8 cellular contexts compared by ENCODE assay signal in the genomic region with DNA sequence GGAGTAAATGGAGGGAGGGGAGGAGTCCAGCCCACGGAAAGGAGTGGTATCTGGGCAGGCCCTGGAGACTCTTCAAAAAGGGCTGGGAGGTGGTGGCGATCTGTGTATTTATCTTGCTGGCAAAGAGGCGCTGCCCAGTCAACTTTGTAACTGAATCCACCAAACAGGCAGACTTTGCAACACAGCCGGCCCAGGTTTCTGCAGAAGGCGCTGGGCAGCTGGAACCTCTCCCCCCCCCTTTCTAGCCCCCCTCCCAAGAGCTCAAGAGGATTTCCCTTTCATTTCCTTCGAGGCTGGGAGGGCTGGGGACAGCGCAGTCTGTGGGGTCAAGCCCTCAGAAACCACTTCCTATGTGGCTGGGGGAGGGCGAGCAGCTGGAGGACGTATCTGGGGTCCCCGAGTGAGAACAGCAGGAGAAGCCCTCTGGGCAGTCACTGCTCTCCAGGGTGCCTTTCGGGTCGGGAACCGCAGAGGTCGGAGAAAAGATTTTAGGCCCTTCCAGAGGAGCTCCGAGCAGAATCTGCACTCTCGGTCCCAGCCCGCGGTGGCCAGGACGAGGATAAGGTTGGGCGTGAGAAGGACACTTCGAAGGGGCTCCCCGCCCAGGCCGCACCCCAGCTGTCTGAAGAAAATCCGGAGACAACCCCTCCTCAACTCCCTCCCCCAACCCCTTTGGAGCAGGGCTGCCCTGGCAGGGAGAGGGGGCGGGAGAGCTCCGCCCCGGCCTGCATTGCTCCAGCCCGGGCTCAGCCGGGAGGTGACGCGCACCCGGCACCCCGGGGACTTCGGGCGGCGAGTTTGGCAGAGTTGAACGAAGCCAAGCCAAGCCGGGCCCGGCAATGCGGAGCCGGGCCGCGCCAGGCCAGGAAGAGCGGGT. TPM values are rescaled to one million over a fixed set of nuclear protein-coding genes. Genes with fewer than 3 reads are reported as not detected.
DNase-seq lines count a peak whose midpoint lies in the region; TF ChIP-seq lines count a peak whose summit lies in the region.

No MANE protein-coding gene starts in this region.

- H3K79me2 ChIP-seq in MM.1S (ENCODE audit: low read length): no peaks in the 10 kb centered on the region

- DNase-seq in GF-D8 (lab: John Stamatoyannopoulos, UW): peak; percentile 45
- peak; percentile 94 for DNase-seq in H7
- DNase-seq in MM.1S: peak; percentile 56
- peak; percentile 24 for DNase-seq in activated CD4-positive, alpha-beta T cell treated with anti-CD3 and anti-CD28 coated beads for 1 hour
- DNase-seq in dedifferentiated amniotic fluid mesenchymal stem cell (ENCODE audit: extremely low spot score): peak; percentile 36
- DNase-seq in lower leg skin (ENCODE audit: low spot score in 2 of 2): peak in 1 of 2 donors; percentile 94
- DNase-seq in stimulated activated CD8-positive, alpha-beta memory T cell treated with anti-CD3 and anti-CD28 coated beads, Interleukin-12 subunit alpha, Interleukin-12 subunit beta, amount 100 ng/mL, for 4 hours (ENCODE audit: low read depth): peak; percentile 33
- DNase-seq in G401 (ENCODE audit: low spot score): no peak

- 2% methylated on average over 19 to 43 of the region's 44 CpGs for WGBS in lower leg skin, 2 donors

- no peaks in the 10 kb centered on the region for H3K36me3 ChIP-seq in H7 (replicated peaks; ENCODE audit: control insufficient read depth, insufficient read depth, low read length)
- H3K36me3 ChIP-seq in MM.1S (replicated peaks; ENCODE audit: insufficient read depth, low read length): no peaks in the 10 kb centered on the region

- 0 out of 2 replicates have a peak, but pooled peaks cover 4% of the 10 kb centered on the region for H3F3A ChIP-seq in MM.1S (ENCODE audit: insufficient read depth, low read length)

- H3K27me3 ChIP-seq in H7 (ENCODE audit: control insufficient read depth, insufficient read depth, low read length) (peaks cover 21% of the 10 kb centered on the region), MM.1S (replicated peaks; ENCODE audit: insufficient read depth, low read length) (no peaks in the 10 kb centered on the region)

- peak overlapping the region; percentile 98 for H3K4me2 ChIP-seq in MM.1S (ENCODE audit: low read depth, low read length)

- no peak for TF ChIP-seq POLR2A in lower leg skin (IDR thresholded peaks at IDR 0.05)

- TF ChIP-seq CTCF in MM.1S (IDR thresholded peaks at IDR 0.05; ENCODE audit: low read length) (no peak), lower leg skin (IDR thresholded peaks at IDR 0.05) (no peak)

- no peaks in the 10 kb centered on the region for H3K9me3 ChIP-seq in MM.1S (replicated peaks; ENCODE audit: insufficient read depth, low read length)

- in situ Hi-C loops in G401 (cut with HindIII; ENCODE audit: low sequenced_read_pairs): no loop called here

- no peaks in the 10 kb centered on the region for H4K20me1 ChIP-seq in MM.1S (ENCODE audit: insufficient read depth, low read length)

- H3K9me2 ChIP-seq in MM.1S (replicated peaks; ENCODE audit: insufficient read depth, low read length): no peaks in the 10 kb centered on the region

- H3K4me1 ChIP-seq in MM.1S (ENCODE audit: low read length): peaks cover 4% of the 10 kb centered on the region; the same call in 1 of the 2 replicates

- H3K9ac ChIP-seq in MM.1S (ENCODE audit: low read length): peak overlapping the region; percentile 34; the same call in 1 of the 2 replicates

- H2AFZ ChIP-seq in MM.1S (ENCODE audit: low read length): peak overlapping the region; percentile 61

- intact Hi-C loops in lower leg skin (cut with DNase I; ENCODE audit: low total_unique reads): no loop called here

- peak overlapping the region; percentile 76 for H3K4me3 ChIP-seq in H7 (ENCODE audit: insufficient read depth, low read depth, low read length)
- peak overlapping the region; percentile 74 for H3K4me3 ChIP-seq in MM.1S (ENCODE audit: low read length)
- H3K4me3 ChIP-seq in lower leg skin (ENCODE audit: low read depth, poor library complexity, severe bottlenecking): peak overlapping the region; percentile 47

- 0 out of 2 replicates have a peak overlapping the region, but pooled peaks have one; percentile 22 for H3K27ac ChIP-seq in MM.1S (ENCODE audit: low read length)

RNA-seq across cellular contexts. Expression of a gene that starts 0.9 kb away (rescaled TPM):
- total RNA-seq in H7 (2014; rRNA removed; shearing (Covaris generic)): 7.5 and 9.0 TPM in 2 replicates
- 10 to 100 TPM in 3 of 4 donors, 1 to 10 TPM in 1; 9.9 to 16.8 (median 13.1) TPM for total RNA-seq in lower leg skin
- 6.8 and 10.8 TPM in 2 replicates for total RNA-seq in G401 (2014; rRNA removed; shearing (Covaris generic))
